In the genomic region with DNA sequence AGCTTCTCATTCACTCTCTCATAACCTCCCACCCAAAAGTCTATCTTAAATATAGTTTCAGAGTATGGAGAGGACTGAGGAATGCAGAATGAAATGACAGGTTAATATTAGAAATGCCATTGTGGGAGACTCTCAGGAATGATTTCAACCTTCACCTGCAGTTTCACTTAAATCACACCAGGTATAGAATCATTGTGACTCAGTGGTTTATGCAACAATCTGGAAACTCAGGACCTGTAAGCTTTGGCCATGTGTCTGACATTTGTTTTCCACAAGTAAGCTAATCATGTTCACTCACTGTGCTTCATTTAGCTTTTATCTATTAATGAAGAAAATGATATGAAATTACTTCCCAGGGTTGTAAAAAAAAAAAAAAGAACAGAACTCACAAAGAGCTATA, we compare ENCODE assay signal across 27 cellular contexts.
"Had no signal": no experiment of that assay in that cellular context is flagged by ENCODE, and none has a peak within 500 bp of the region (broad histone marks: within the 10 kb centered on the region; RNA-seq: fewer than 3 reads in every experiment).

No MANE protein-coding gene starts in this region.

- H3K9me3 Mint-ChIP-seq: activated T-cell treated with anti-CD3 and anti-CD28 coated beads, Interleukin-2, amount 50 U/mL, for 4 hours; activated T-helper 2 cell treated with anti-CD3 and anti-CD28 coated beads, Interferon-gamma antibody, Interleukin-2, Interleukin-4, amounts not matched to agents 10 μg/mL and 5 μg/mL and 100 μg/mL, durations not matched to agents 14 hours and 24 hours and 36 hours; T-helper 1 cell treated with Interleukin-12 subunit alpha and Interleukin-12 subunit beta and Interleukin-4 antibody, amounts not matched to agents 30 μg/mL and 1 μg/mL, for 36 hours; WTC11 had no signal

- H3K36me3 ChIP-seq: adrenal gland, ascending aorta, neutrophil, ovary, stomach, suprapubic skin, tibial nerve, uterus had no signal

- H3K4me3 ChIP-seq: adrenal gland, ascending aorta, ovary, psoas muscle, stomach, suprapubic skin, tibial nerve, uterus had no signal

- H3K27ac ChIP-seq: adrenal gland, ascending aorta, neutrophil, ovary, psoas muscle, stomach, suprapubic skin, tibial nerve, uterus had no signal

- H3K4me1 Mint-ChIP-seq: nephron, WTC11 had no signal

- H3K36me3 Mint-ChIP-seq: activated naive CD8-positive, alpha-beta T cell; WTC11 had no signal

- H3K27me3 ChIP-seq: adrenal gland, ascending aorta, neutrophil, ovary, stomach, suprapubic skin, tibial nerve, uterus had no signal

- ATAC-seq: activated CD4-positive, alpha-beta T cell treated with anti-CD3 and anti-CD28 coated beads for 36 hours; activated T-cell treated with anti-CD3 and anti-CD28 coated beads, Interleukin-2, amount 50 U/mL, for 4 hours; left ventricle myocardium superior; psoas muscle; right cardiac atrium; WTC11 had no signal

- H3K27ac Mint-ChIP-seq: activated CD4-positive, alpha-beta T cell treated with anti-CD3 and anti-CD28 coated beads for 36 hours; activated naive CD8-positive, alpha-beta T cell; activated T-helper 2 cell treated with anti-CD3 and anti-CD28 coated beads, Interferon-gamma antibody, Interleukin-2, Interleukin-4, amounts not matched to agents 10 μg/mL and 5 μg/mL and 100 μg/mL, durations not matched to agents 14 hours and 24 hours and 36 hours; nephron; T-helper 1 cell treated with Interleukin-12 subunit alpha and Interleukin-12 subunit beta and Interleukin-4 antibody, amounts not matched to agents 30 μg/mL and 1 μg/mL, for 36 hours; WTC11 had no signal

- H3K4me3 Mint-ChIP-seq: activated CD4-positive, alpha-beta T cell treated with anti-CD3 and anti-CD28 coated beads for 36 hours; activated naive CD8-positive, alpha-beta T cell; activated T-cell treated with anti-CD3 and anti-CD28 coated beads, Interleukin-2, amount 50 U/mL, for 4 hours; nephron; T-helper 1 cell treated with Interleukin-12 subunit alpha and Interleukin-12 subunit beta and Interleukin-4 antibody, amounts not matched to agents 30 μg/mL and 1 μg/mL, for 36 hours; WTC11 had no signal

- DNase-seq: activated CD4-positive, alpha-beta T cell treated with anti-CD3 and anti-CD28 coated beads for 36 hours; activated CD4-positive, alpha-beta T cell treated with anti-CD3 and anti-CD28 coated beads, Interleukin-2, amount 50 U/mL, for 48 hours; activated CD8-positive, alpha-beta memory T cell treated with anti-CD3 and anti-CD28 coated beads, Interleukin-2, amount 50 U/mL, for 48 hours; activated naive CD4-positive, alpha-beta T cell; activated T-cell treated with anti-CD3 and anti-CD28 coated beads, Interleukin-2, amount 50 U/mL, for 4 hours; adrenal gland; cortex of kidney; glutamatergic neuron; hippocampal formation; left ventricle myocardium superior; ovary; psoas muscle; right cardiac atrium; stimulated activated CD4-positive, alpha-beta T cell treated with anti-CD3 and anti-CD28 coated beads, Interleukin-12 subunit alpha, Interleukin-12 subunit beta, amount 100 ng/mL, for 4 hours; stimulated activated CD4-positive, alpha-beta T cell treated with anti-CD3 and anti-CD28 coated beads, Interleukin-4, amount 100 ng/mL, for 4 hours; stomach; T1000; uterus had no signal

- H3K4me1 ChIP-seq: adrenal gland, ascending aorta, psoas muscle, suprapubic skin, tibial nerve, uterus had no signal

- H3K9me3 ChIP-seq: adrenal gland, ascending aorta, neutrophil, ovary, psoas muscle, stomach, suprapubic skin, tibial nerve, uterus had no signal

- H3K27me3 Mint-ChIP-seq: activated CD4-positive, alpha-beta T cell treated with anti-CD3 and anti-CD28 coated beads for 36 hours; activated naive CD8-positive, alpha-beta T cell had no signal
